1 cellular context compared by ENCODE assay signal in genomic region chr16:65702707-65703402, GRCh38.
TF ChIP-seq lines count a peak whose summit lies in the region.

No MANE protein-coding gene starts in this region.

TF ChIP-seq in H1, 55 proteins besides CTCF, POLR2A, EP300 and RAD21 (continued from another document):
- TF ChIP-seq SAP30 (IDR thresholded peaks at IDR 0.05; ENCODE audit: insufficient read depth, insufficient replicate concordance, low read length) (no peak), JUND (IDR thresholded peaks at IDR 0.05; ENCODE audit: low read length) (no peak), KDM1A (IDR thresholded peaks at IDR 0.05; ENCODE audit: borderline replicate concordance, low read length) (no peak), SIN3A (conservative IDR thresholded peaks at IDR 0.05 in 1 of 2, IDR thresholded peaks at IDR 0.05 in 1 of 2; ENCODE audit: low read depth in 1 of 2, low read length in 2 of 2) (no peak), BCL11A (IDR thresholded peaks at IDR 0.05; ENCODE audit: low read depth in 2 of 2, low read length in 2 of 2) (no peak), FOSL1 (IDR thresholded peaks at IDR 0.05; ENCODE audit: insufficient read depth, low read depth, low read length) (no peak), SP2 (IDR thresholded peaks at IDR 0.05; ENCODE audit: low read length) (no peak), MAFK (IDR thresholded peaks at IDR 0.05; ENCODE audit: low read depth, low read length) (no peak), GABPA (IDR thresholded peaks at IDR 0.05; ENCODE audit: borderline replicate concordance, insufficient read depth, low read length) (no peak), NANOG (IDR thresholded peaks at IDR 0.05; ENCODE audit: insufficient read depth, low read depth, low read length, poor library complexity, severe bottlenecking) (no peak), TAF1 (IDR thresholded peaks at IDR 0.05; ENCODE audit: low read depth, low read length) (no peak)
TF ChIP-seq in H1: peak in this region for 0.
